Comparison of ENCODE assay signal across 4 cellular contexts in genomic region chr12:56417739-56418138, GRCh38. TPM values are rescaled to one million over a fixed set of nuclear protein-coding genes. Genes with fewer than 3 reads are reported as not detected.
"Had no signal": no experiment of that assay in that cellular context is flagged by ENCODE, and none has a peak within 500 bp of the region (broad histone marks: within the 10 kb centered on the region; RNA-seq: fewer than 3 reads in every experiment).

No MANE protein-coding gene starts in this region.

- H3K4me3 ChIP-seq: GM12878 had no signal

- DNase-seq: GDM1, GF-D8 had no signal

- ATAC-seq: GM12878 had no signal

RNA-seq across cellular contexts. Expression of gene MIP, which starts 36.7 kb away (rescaled TPM):
- total RNA-seq: G401 had no signal

RNA-seq across cellular contexts. Expression of gene APOF, which starts 55.1 kb away (rescaled TPM):
- total RNA-seq: G401 had no signal
